In genomic region chr19:55080915-55081772, GRCh38 we compare ENCODE assay signal across 8 cellular contexts. TPM values are rescaled to one million over a fixed set of nuclear protein-coding genes. Genes with fewer than 3 reads are reported as not detected.
A peak's percentile ranks its signal among the peaks of the same experiment; 100 is the strongest.
DNase-seq lines count a peak whose midpoint lies in the region; ATAC-seq lines count a peak whose summit lies in the region.

No MANE protein-coding gene starts in this region.

- peak overlapping the region; percentile 81 for H3K4me3 Mint-ChIP-seq in activated naive CD4-positive, alpha-beta T cell treated with anti-CD3 and anti-CD28 coated beads, Interleukin-2, amount 50 U/mL, for 24 hours

- peaks cover 33% of the 10 kb centered on the region for H3K27me3 Mint-ChIP-seq in activated naive CD4-positive, alpha-beta T cell treated with anti-CD3 and anti-CD28 coated beads, Interleukin-2, amount 50 U/mL, for 24 hours

- H3K36me3 Mint-ChIP-seq in activated naive CD4-positive, alpha-beta T cell treated with anti-CD3 and anti-CD28 coated beads, Interleukin-2, amount 50 U/mL, for 24 hours: no peaks in the 10 kb centered on the region

- ATAC-seq in GM19351 (IDR thresholded peaks at IDR 0.05; ENCODE audit: unreplicated experiment) (peak; percentile 76), left ventricle myocardium superior (peak; percentile 71)

- intact Hi-C loops in left ventricle myocardium superior (cut with micrococcal nuclease): no loop called here

- peaks cover 22% of the 10 kb centered on the region for H3K4me1 Mint-ChIP-seq in activated naive CD4-positive, alpha-beta T cell treated with anti-CD3 and anti-CD28 coated beads, Interleukin-2, amount 50 U/mL, for 24 hours

- DNase-seq in AG08395 (ENCODE audit: low spot score) (peak; percentile 61), Kasumi-1 (lab: John Stamatoyannopoulos, UW) (peak; percentile 79 to 89), SKM-1 treated with dmso at 0.1 percent for 144 hours (lab: John Stamatoyannopoulos, UW; ENCODE audit: unreplicated experiment) (peak; percentile 38), left ventricle myocardium superior (peak; percentile 82), skeletal muscle cell (ENCODE audit: low read depth) (no peak), NCI-H128 (lab: John Stamatoyannopoulos, UW; ENCODE audit: unreplicated experiment) (no peak)

- no peak overlapping the region for H3K27ac Mint-ChIP-seq in activated naive CD4-positive, alpha-beta T cell treated with anti-CD3 and anti-CD28 coated beads, Interleukin-2, amount 50 U/mL, for 24 hours

- no peaks in the 10 kb centered on the region for H3K9me3 Mint-ChIP-seq in activated naive CD4-positive, alpha-beta T cell treated with anti-CD3 and anti-CD28 coated beads, Interleukin-2, amount 50 U/mL, for 24 hours

- H3K4me3 ChIP-seq in skeletal muscle cell (ENCODE audit: low read depth, low read length): peak overlapping the region; percentile 60

RNA-seq across cellular contexts. Expression of gene EPS8L1, which starts 5.5 kb away (rescaled TPM):
- total RNA-seq in left ventricle myocardium superior: 2.7 TPM

RNA-seq across cellular contexts. Expression of gene RDH13, which starts 18.2 kb away (rescaled TPM):
- 52.0 TPM for total RNA-seq in left ventricle myocardium superior

RNA-seq across cellular contexts. Expression of gene PPP1R12C, which starts 36.3 kb away (rescaled TPM):
- 141 TPM for total RNA-seq in left ventricle myocardium superior

RNA-seq across cellular contexts. Expression of gene GP6, which starts 43.1 kb away (rescaled TPM):
- not detected for total RNA-seq in left ventricle myocardium superior

Comparison
In these comparisons a context has a peak if more than half of its experiments do, and no peak if none do; other contexts are left out.
1. DNase-seq: peak in AG08395 (single experiment), Kasumi-1 (2 of 2), SKM-1 treated with dmso at 0.1 percent for 144 hours (single experiment) and left ventricle myocardium superior (single experiment); none in skeletal muscle cell (single experiment) and NCI-H128 (single experiment).